In the genomic region with DNA sequence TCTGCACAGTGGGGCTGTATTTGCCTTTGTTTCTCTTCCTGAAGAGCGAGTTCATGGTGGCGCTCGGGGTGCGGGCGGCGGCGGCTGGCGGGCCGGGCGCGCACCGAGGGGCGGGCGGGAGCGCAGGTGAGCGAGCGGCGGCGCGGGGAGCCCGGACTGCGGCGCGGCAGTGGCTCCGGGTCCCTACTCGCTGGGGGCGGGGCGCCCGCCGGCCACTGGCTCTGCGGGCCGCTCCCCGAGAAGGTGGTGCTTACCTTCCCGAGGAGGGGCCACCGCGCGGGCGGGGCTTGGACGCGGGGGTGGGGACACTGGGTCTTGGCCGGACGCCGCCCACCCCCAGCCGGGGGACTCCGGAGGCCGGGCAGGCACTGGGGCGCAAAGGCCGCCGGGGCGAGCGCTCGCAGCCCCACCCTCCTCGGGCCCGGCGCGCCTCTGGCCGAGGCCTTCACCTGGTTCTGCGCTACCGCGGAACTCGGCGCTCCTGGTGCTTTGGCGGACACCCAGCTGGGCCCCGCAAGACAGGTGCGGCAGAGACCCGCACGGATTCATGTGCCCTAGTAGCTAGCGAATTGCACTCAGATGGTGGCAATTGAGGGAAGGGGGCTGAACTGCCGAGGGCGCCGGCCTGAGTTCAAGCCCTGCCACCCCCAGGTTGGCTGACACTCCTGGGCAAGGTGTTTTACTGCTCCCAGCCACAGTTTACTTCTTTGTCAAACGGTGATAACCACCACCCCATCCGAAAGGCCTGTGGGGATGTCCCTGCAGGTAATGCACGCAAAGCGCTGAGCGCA, we compare ENCODE assay signal across 8 cellular contexts. TPM values are rescaled to one million over a fixed set of nuclear protein-coding genes. Genes with fewer than 3 reads are reported as not detected.
A peak's percentile ranks its signal among the peaks of the same experiment; 100 is the strongest.
DNase-seq lines count a peak whose midpoint lies in the region; ATAC-seq and TF ChIP-seq lines count a peak whose summit lies in the region.

A gene with protein sequence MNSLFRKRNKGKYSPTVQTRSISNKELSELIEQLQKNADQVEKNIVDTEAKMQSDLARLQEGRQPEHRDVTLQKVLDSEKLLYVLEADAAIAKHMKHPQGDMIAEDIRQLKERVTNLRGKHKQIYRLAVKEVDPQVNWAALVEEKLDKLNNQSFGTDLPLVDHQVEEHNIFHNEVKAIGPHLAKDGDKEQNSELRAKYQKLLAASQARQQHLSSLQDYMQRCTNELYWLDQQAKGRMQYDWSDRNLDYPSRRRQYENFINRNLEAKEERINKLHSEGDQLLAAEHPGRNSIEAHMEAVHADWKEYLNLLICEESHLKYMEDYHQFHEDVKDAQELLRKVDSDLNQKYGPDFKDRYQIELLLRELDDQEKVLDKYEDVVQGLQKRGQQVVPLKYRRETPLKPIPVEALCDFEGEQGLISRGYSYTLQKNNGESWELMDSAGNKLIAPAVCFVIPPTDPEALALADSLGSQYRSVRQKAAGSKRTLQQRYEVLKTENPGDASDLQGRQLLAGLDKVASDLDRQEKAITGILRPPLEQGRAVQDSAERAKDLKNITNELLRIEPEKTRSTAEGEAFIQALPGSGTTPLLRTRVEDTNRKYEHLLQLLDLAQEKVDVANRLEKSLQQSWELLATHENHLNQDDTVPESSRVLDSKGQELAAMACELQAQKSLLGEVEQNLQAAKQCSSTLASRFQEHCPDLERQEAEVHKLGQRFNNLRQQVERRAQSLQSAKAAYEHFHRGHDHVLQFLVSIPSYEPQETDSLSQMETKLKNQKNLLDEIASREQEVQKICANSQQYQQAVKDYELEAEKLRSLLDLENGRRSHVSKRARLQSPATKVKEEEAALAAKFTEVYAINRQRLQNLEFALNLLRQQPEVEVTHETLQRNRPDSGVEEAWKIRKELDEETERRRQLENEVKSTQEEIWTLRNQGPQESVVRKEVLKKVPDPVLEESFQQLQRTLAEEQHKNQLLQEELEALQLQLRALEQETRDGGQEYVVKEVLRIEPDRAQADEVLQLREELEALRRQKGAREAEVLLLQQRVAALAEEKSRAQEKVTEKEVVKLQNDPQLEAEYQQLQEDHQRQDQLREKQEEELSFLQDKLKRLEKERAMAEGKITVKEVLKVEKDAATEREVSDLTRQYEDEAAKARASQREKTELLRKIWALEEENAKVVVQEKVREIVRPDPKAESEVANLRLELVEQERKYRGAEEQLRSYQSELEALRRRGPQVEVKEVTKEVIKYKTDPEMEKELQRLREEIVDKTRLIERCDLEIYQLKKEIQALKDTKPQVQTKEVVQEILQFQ (N-terminal part only) (minus strand): TSS at position 158 of the 791 bp plus-strand sequence. CDS start 103 bp downstream, at position 55.

- H3K4me1 Mint-ChIP-seq in activated naive CD4-positive, alpha-beta T cell treated with anti-CD3 and anti-CD28 coated beads, Interleukin-2, amount 50 U/mL, for 24 hours: peaks cover 4% of the 10 kb centered on the region
- peaks cover 9 to 12% (median 12%) of the 10 kb centered on the region in 3 donors for H3K4me1 Mint-ChIP-seq in naive B cell

- CTCF ChIA-PET in Panc1 (lab: Charles Lee): interaction anchor here (0.5 kb wide), 1 partner anchor 134 kb away, joined by 3 read pairs; a partner anchor contains a TSS

- H3K27me3 Mint-ChIP-seq in activated naive CD4-positive, alpha-beta T cell treated with anti-CD3 and anti-CD28 coated beads, Interleukin-2, amount 50 U/mL, for 24 hours: peaks cover 25% of the 10 kb centered on the region
- H3K27me3 Mint-ChIP-seq in naive B cell: peaks cover 12 to 59% (median 49%) of the 10 kb centered on the region in 3 donors

- peak within 1 kb of the TSS; percentile 80 for H3K27ac ChIP-seq in Panc1 (ENCODE audit: low read length)

- H3K36me3 Mint-ChIP-seq in activated naive CD4-positive, alpha-beta T cell treated with anti-CD3 and anti-CD28 coated beads, Interleukin-2, amount 50 U/mL, for 24 hours: no peaks in the 10 kb centered on the region
- no peaks in the 10 kb centered on the region for H3K36me3 Mint-ChIP-seq in naive B cell

- peak within 1 kb of the TSS; percentile 57 for H3K4me3 Mint-ChIP-seq in activated naive CD4-positive, alpha-beta T cell treated with anti-CD3 and anti-CD28 coated beads, Interleukin-2, amount 50 U/mL, for 24 hours
- H3K4me3 Mint-ChIP-seq in naive B cell: peak within 1 kb of the TSS in 7 of 8 donors; percentile 69 to 84 (median 76)

- no peaks in the 10 kb centered on the region for H3K36me3 ChIP-seq in Panc1 (ENCODE audit: control insufficient read depth, insufficient read depth, low read length)

- H3K27ac Mint-ChIP-seq in activated naive CD4-positive, alpha-beta T cell treated with anti-CD3 and anti-CD28 coated beads, Interleukin-2, amount 50 U/mL, for 24 hours: no peak within 1 kb of the TSS
- H3K27ac Mint-ChIP-seq in naive B cell: peak within 1 kb of the TSS in 1 of 6 donors; percentile 47

- peak within 1 kb of the TSS; percentile 93 for H3K4me3 ChIP-seq in Panc1 (ENCODE audit: low read depth in 2 of 2, low read length in 2 of 2)
- H3K4me3 ChIP-seq in epithelial cell of proximal tubule (ENCODE audit: low read depth, low read length): peak within 1 kb of the TSS; percentile 82

- in situ Hi-C loops in Panc1 (cut with HindIII; ENCODE audit: low pct_unique_long_range_greater_than_20kb, low sequenced_read_pairs): no loop called here

- no peak for DNase-seq in activated naive CD4-positive, alpha-beta T cell (lab: John Stamatoyannopoulos, UW)
- DNase-seq in Panc1 (ENCODE audit: low read depth, low spot score): no peak
- DNase-seq in epithelial cell of proximal tubule (ENCODE audit: low read depth): no peak
- no peak for DNase-seq in naive B cell
- no peak for DNase-seq in CD1c-positive myeloid dendritic cell (ENCODE audit: extremely low spot score)
- DNase-seq in activated gamma-delta T cell treated with Interleukin-2 at 50 U/mL for 16 hours: no peak
- DNase-seq in activated CD4-positive, alpha-beta T cell treated with anti-CD3 and anti-CD28 coated beads for 48 hours: no peak

- H3K9me3 Mint-ChIP-seq in activated naive CD4-positive, alpha-beta T cell treated with anti-CD3 and anti-CD28 coated beads, Interleukin-2, amount 50 U/mL, for 24 hours: no peaks in the 10 kb centered on the region
- peaks cover 0 to 4% (median 0%) of the 10 kb centered on the region in 7 donors for H3K9me3 Mint-ChIP-seq in naive B cell

- no peaks in the 10 kb centered on the region for H3K27me3 ChIP-seq in Panc1 (ENCODE audit: control insufficient read depth, insufficient read depth, low read length)

- TF ChIP-seq CTCF in Panc1 (IDR thresholded peaks at IDR 0.05) (no peak), epithelial cell of proximal tubule (conservative IDR thresholded peaks at IDR 0.05; ENCODE audit: low read depth, low read length) (no peak)

- POLR2A ChIA-PET in Panc1 (lab: Charles Lee): no interaction called here

- intact Hi-C loops in Panc1 (cut with micrococcal nuclease; ENCODE audit: unreplicated experiment): no loop called here

- ATAC-seq in Panc1 (peak; percentile 89), naive B cell (ENCODE audit: low read depth in 2 of 2) (peak; percentile 7 to 34)

- BruUV-seq in Panc1 (replicated peaks; lab: Mats Ljungman, UMichigan): no TSS peak

- H3K4me1 ChIP-seq in Panc1 (ENCODE audit: control insufficient read depth, insufficient read depth, low read length): peaks cover 31% of the 10 kb centered on the region

- no peaks in the 10 kb centered on the region for H3K9me3 ChIP-seq in Panc1 (ENCODE audit: control insufficient read depth, insufficient read depth, low read depth, low read length)

RNA-seq across cellular contexts. Expression of the gene that starts here (rescaled TPM):
- total RNA-seq in Panc1 (2021; ENCODE audit: unreplicated experiment): 89.4 TPM
- polyA plus RNA-seq in Panc1 (2012; ENCODE audit: insufficient read length): 97.1 TPM
- total RNA-seq in epithelial cell of proximal tubule: 9.1 and 21.0 TPM in 2 replicates
- polyA plus RNA-seq in naive B cell (ENCODE audit: low read depth in 6 of 6): 1 to 10 TPM in 2 of 6 donors, under 1 TPM in 3, not detected in 1; 0.05 to 1.3 (median 0.16) TPM
